ENCODE assay signal across 8 cellular contexts in genomic region chr5:177350776-177351391, GRCh38. TPM values are rescaled to one million over a fixed set of nuclear protein-coding genes. Genes with fewer than 3 reads are reported as not detected.
DNase-seq lines count a peak whose midpoint lies in the region; ATAC-seq and TF ChIP-seq lines count a peak whose summit lies in the region.

No MANE protein-coding gene starts in this region.

- ATAC-seq in CD4-positive, alpha-beta T cell (ENCODE audit: poor library complexity), result no peak
- peak; percentile 11 for ATAC-seq in HG03442 (IDR thresholded peaks at IDR 0.05; ENCODE audit: unreplicated experiment)
- no peak for ATAC-seq in HG02870 (IDR thresholded peaks at IDR 0.05; ENCODE audit: unreplicated experiment)

- peak overlapping the region; percentile 58 to 86 (median 74) for H3K4me3 ChIP-seq in mammary epithelial cell (replicated peaks in 1 of 3; ENCODE audit: insufficient read depth in 1 of 3, low read depth in 2 of 3, low read length in 3 of 3)
- peak overlapping the region; percentile 66 for H3K4me3 ChIP-seq in mononuclear cell (ENCODE audit: low read length)

- H3K4me2 ChIP-seq in mammary epithelial cell (ENCODE audit: insufficient read depth, low read depth, low read length), result peak overlapping the region; percentile 90

- H3K36me3 Mint-ChIP-seq in CD4-positive, alpha-beta T cell (ENCODE audit: low read depth), result peaks cover 46% of the 10 kb centered on the region

- CTCF ChIA-PET in CD4-positive, alpha-beta T cell (lab: Charles Lee), result interaction anchor here (1.0 to 2.0 kb wide), 6 partner anchors 18 to 103 kb away, joined by 3 to 13 read pairs (median 5); no protein-coding TSS in a partner anchor
- CTCF ChIA-PET in mammary epithelial cell (lab: Charles Lee; ENCODE audit: low non-redundant PET), result no interaction called here

- peaks cover 19% of the 10 kb centered on the region for H3K4me1 ChIP-seq in mammary epithelial cell (ENCODE audit: insufficient read depth, low read length)
- H3K4me1 ChIP-seq in mononuclear cell (ENCODE audit: insufficient read depth, low read length), result peaks cover 81% of the 10 kb centered on the region

- H3K36me3 ChIP-seq in mammary epithelial cell (ENCODE audit: insufficient read depth, low read length), result peaks cover 4% of the 10 kb centered on the region

- POLR2A ChIA-PET in CD4-positive, alpha-beta T cell (lab: Charles Lee), result interaction anchor here (1.0 to 2.5 kb wide), 16 partner anchors 9 to 242 kb away, joined by 3 to 17 read pairs (median 8); partner anchors contain the start of genes GRK6, PRELID1, RAB24 and TMED9

- H3K27ac ChIP-seq in CD4-positive, alpha-beta T cell (ENCODE audit: low read depth, low read length), result peak overlapping the region; percentile 85
- H3K27ac ChIP-seq in mammary epithelial cell (ENCODE audit: insufficient read depth, low read depth, low read length), result peak overlapping the region; percentile 88

- WGBS in mammary epithelial cell (ENCODE audit: low coverage, missing lambda C conversion rate), result 7% methylated on average over 17 of the region's 19 CpGs

- H3K27me3 Mint-ChIP-seq in CD4-positive, alpha-beta T cell, result no peaks in the 10 kb centered on the region

- H3K27ac Mint-ChIP-seq in CD4-positive, alpha-beta T cell, result peak overlapping the region; percentile 98

- H3K9me3 ChIP-seq in CD4-positive, alpha-beta T cell (ENCODE audit: control insufficient read depth, low read length), result no peaks in the 10 kb centered on the region
- H3K9me3 ChIP-seq in mammary epithelial cell (replicated peaks; ENCODE audit: insufficient read depth, low read length) (no peaks in the 10 kb centered on the region), mononuclear cell (ENCODE audit: low read depth, low read length) (no peaks in the 10 kb centered on the region)

- H3K79me2 ChIP-seq in mammary epithelial cell (ENCODE audit: insufficient read depth, low read length), result peaks cover 52% of the 10 kb centered on the region

- dilution Hi-C loops in mammary epithelial cell (cut with HindIII; ENCODE audit: low sequenced_read_pairs), result no loop called here

- no peaks in the 10 kb centered on the region for H3K9me3 Mint-ChIP-seq in CD4-positive, alpha-beta T cell

- H3K9ac ChIP-seq in mammary epithelial cell (ENCODE audit: insufficient read depth, low read length), result peak overlapping the region; percentile 81

- peaks cover 71% of the 10 kb centered on the region for H3K4me1 Mint-ChIP-seq in CD4-positive, alpha-beta T cell (ENCODE audit: low read depth)

- peak overlapping the region; percentile 91 for H2AFZ ChIP-seq in mammary epithelial cell (ENCODE audit: low read depth, low read length)

- peak overlapping the region; percentile 95 for H3K4me3 Mint-ChIP-seq in CD4-positive, alpha-beta T cell

- TSS peak; percentile 38 for BruUV-seq in mammary epithelial cell (replicated peaks; lab: Mats Ljungman, UMichigan)

- DNase-seq in CD4-positive, alpha-beta T cell, result no peak
- no peak for DNase-seq in mammary epithelial cell
- DNase-seq in middle frontal gyrus (ENCODE audit: extremely low spot score, low spot score), result no peak
- no peak for DNase-seq in iPS-NIHi7 (ENCODE audit: extremely low spot score)
- no peak for DNase-seq in iPS-NIHi11 (ENCODE audit: low spot score)

- intact Hi-C loops in CD4-positive, alpha-beta T cell (cut with DNase I, micrococcal nuclease), result loop anchor here in 1 of 2 experiments (1.0 to 10.0 kb wide), 4 partner anchors 219 to 966 kb away; partner anchors contain the start of genes B4GALT7, HIGD2A, NHP2 and NOP16
- intact Hi-C loops in mammary epithelial cell (cut with micrococcal nuclease), result loop anchor here (1.0 to 5.0 kb wide), 3 partner anchors 34 to 105 kb away; no protein-coding TSS in a partner anchor

- no peaks in the 10 kb centered on the region for H3K27me3 ChIP-seq in CD4-positive, alpha-beta T cell (ENCODE audit: control insufficient read depth, insufficient read depth, low read length)
- H3K27me3 ChIP-seq in mammary epithelial cell (ENCODE audit: insufficient read depth, low read length) (no peaks in the 10 kb centered on the region), mononuclear cell (ENCODE audit: insufficient read depth, low read length) (no peaks in the 10 kb centered on the region)

- no peak for TF ChIP-seq CTCF in CD4-positive, alpha-beta T cell (IDR thresholded peaks at IDR 0.05)
- TF ChIP-seq CTCF in mammary epithelial cell (conservative IDR thresholded peaks at IDR 0.05 in 1 of 2, IDR thresholded peaks at IDR 0.05 in 1 of 2; ENCODE audit: extremely low read depth in 1 of 2, insufficient read depth in 1 of 2, low read depth in 1 of 2, low read length in 2 of 2), result no peak

- in situ Hi-C loops in mammary epithelial cell (cut with MboI; ENCODE audit: low sequenced_read_pairs in 2 of 2), result no loop called here

- H4K20me1 ChIP-seq in mammary epithelial cell (ENCODE audit: insufficient read depth, low read length), result no peaks in the 10 kb centered on the region

RNA-seq across cellular contexts. Expression of gene LMAN2, which starts 0.6 kb away (rescaled TPM):
- 10 to 100 TPM; 54.5 to 55.6 TPM for total RNA-seq in CD4-positive, alpha-beta T cell
- total RNA-seq in mammary epithelial cell, result 100 to 1,000 TPM; 114 to 201 TPM
- 222 TPM for polyA plus RNA-seq in mammary epithelial cell
- polyA minus RNA-seq in mammary epithelial cell, result 285 TPM
- total RNA-seq in mononuclear cell, result 115 TPM

RNA-seq across cellular contexts. Expression of gene RGS14, which starts 6.8 kb away (rescaled TPM):
- total RNA-seq in CD4-positive, alpha-beta T cell, result 10 to 100 TPM; 34.7 to 35.3 TPM
- total RNA-seq in mammary epithelial cell (10 to 100 TPM in 1 of 2 donors, 1 to 10 TPM in 1; 6.1 to 10.0 TPM), mononuclear cell (13.6 TPM)
- 8.1 TPM for polyA plus RNA-seq in mammary epithelial cell
- 48.7 TPM for polyA minus RNA-seq in mammary epithelial cell

RNA-seq across cellular contexts. Expression of gene SLC34A1, which starts 33.4 kb away (rescaled TPM):
- not detected for total RNA-seq in CD4-positive, alpha-beta T cell
- total RNA-seq in mammary epithelial cell (under 1 TPM in 1 of 2 donors, not detected in 1; 0.09 TPM), mononuclear cell (0.21 TPM)
- 0.02 TPM for polyA plus RNA-seq in mammary epithelial cell
- not detected for polyA minus RNA-seq in mammary epithelial cell

RNA-seq across cellular contexts. Expression of gene MXD3, which starts 39.2 kb away (rescaled TPM):
- total RNA-seq in CD4-positive, alpha-beta T cell, result 1 to 10 TPM; 5.8 to 7.5 TPM
- total RNA-seq in mammary epithelial cell (10 to 100 TPM in 1 of 2 donors, under 1 TPM in 1; 0.83 to 10.7 TPM), mononuclear cell (6.9 TPM)
- polyA plus RNA-seq in mammary epithelial cell, result 3.6 TPM
- polyA minus RNA-seq in mammary epithelial cell, result not detected

RNA-seq across cellular contexts. Expression of gene PRELID1, which starts 47.3 kb away (rescaled TPM):
- 10 to 100 TPM; 33.1 to 35.0 TPM for total RNA-seq in CD4-positive, alpha-beta T cell
- total RNA-seq in mammary epithelial cell (100 to 1,000 TPM in 1 of 2 donors, 10 to 100 TPM in 1; 51.5 to 181 TPM), mononuclear cell (74.1 TPM)
- polyA plus RNA-seq in mammary epithelial cell, result 276 TPM
- 144 TPM for polyA minus RNA-seq in mammary epithelial cell
